ENCODE assay signal across 1 cellular context in the genomic region with DNA sequence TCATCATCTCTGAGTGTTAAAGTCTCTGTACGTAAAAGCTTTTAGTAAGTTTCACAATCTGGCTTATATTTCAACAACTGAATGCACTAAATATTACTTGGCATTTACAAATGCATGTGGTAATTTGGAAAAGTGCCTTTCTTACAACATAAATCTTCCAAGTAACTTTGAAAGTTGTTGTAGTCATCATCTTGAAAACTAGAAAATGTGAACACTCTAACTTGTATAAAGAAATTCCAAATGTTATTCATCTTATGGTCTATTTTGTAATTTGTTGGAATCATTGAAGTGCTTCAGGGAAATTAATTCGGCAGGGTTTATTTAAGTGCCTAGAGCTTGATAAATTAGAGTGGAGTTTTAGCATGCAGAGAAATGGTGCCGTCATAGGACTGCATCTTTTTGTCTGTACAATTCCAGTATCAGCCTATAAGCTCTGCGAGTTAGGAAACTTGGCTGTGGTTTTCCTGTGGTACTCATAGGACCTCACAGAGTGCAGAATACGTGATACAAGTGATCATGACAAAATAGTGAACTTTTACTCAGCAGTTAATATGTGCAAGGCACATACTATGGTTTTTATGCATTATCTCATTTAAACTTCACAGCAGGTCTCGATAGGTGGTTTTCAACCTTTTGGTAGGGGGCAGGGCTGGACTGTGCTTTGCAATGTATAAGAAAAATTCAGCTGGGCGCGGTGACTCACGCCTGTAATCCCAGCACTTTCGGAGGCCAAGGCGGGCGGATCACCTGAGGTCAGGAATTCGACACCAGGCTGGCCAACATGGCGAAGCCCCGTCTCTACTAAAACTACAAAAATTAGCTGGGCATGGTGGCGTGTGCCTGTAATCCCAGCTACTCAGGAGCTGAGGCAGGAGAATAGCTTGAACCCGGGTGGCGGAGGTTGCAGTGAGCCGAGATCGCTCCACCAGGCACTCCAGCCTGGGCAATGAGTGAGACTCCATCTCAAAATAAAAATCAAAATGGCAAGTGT.
TF ChIP-seq lines count a peak whose summit lies in the region.

No MANE protein-coding gene starts in this region.

TF ChIP-seq in GM23338, 12 proteins besides CTCF, POLR2A, EP300 and RAD21 (continued from another document):
- TF ChIP-seq ZNF462 (CRISPR knock-in tag; IDR thresholded peaks at IDR 0.05) (no peak), ZNF114 (CRISPR knock-in tag; IDR thresholded peaks at IDR 0.05) (no peak), JUNB (IDR thresholded peaks at IDR 0.05; ENCODE audit: unreplicated experiment) (no peak), EZH2 (IDR thresholded peaks at IDR 0.05; ENCODE audit: low read depth, unreplicated experiment) (no peak)
